In the genomic region with DNA sequence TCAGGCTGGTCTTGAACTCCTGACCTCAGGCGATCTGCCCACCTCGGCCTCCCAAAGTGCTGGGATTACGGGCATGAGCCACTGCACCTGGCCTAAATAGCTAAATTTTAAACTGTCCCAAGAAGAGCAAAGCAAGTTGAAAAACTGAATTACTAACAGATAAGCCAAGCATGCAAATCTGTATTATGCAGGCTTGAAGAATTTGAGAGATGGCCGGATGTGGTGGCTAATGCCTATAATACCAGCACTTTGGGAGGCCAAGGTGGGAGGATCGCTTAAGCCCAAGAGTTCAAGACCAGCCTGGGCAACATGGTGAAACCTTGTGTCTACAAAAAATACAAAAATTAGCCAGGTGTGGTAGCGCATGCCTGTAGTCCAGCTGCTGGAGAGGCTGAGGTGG, we compare ENCODE assay signal across 1 cellular context. TPM values are rescaled to one million over a fixed set of nuclear protein-coding genes. Genes with fewer than 3 reads are reported as not detected.
"Had no signal": no experiment of that assay in that cellular context is flagged by ENCODE, and none has a peak within 500 bp of the region (broad histone marks: within the 10 kb centered on the region; RNA-seq: fewer than 3 reads in every experiment).

No MANE protein-coding gene starts in this region.

RNA-seq across cellular contexts. Expression of a gene that starts 24.2 kb away (rescaled TPM):
- total RNA-seq: transverse colon had no signal
